In the genomic region with DNA sequence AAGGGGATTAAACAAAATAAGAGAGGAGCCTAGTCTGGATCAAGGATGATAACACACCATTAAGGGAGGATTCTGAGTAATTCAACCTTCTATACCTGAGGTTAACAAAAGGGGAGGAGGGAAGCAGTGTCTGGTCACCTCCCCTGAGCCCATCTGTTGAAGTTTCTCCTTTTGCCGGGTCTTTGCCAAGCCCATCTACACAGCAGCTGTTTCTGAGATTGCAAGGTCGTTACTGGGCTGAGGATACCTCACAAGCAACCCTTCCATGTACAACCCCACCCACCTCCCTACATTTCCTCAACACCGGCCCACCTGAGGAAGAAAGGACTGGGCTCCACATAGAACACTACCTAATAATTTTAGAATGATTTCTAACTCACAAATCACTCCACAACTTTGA, we compare ENCODE assay signal across 35 cellular contexts. TPM values are rescaled to one million over a fixed set of nuclear protein-coding genes. Genes with fewer than 3 reads are reported as not detected.
"Had no signal": no experiment of that assay in that cellular context is flagged by ENCODE, and none has a peak within 500 bp of the region (broad histone marks: within the 10 kb centered on the region; RNA-seq: fewer than 3 reads in every experiment).

No MANE protein-coding gene starts in this region.

- ATAC-seq: activated CD8-positive, alpha-beta T cell treated with anti-CD3 and anti-CD28 coated beads for 36 hours; activated T-cell treated with anti-CD3 and anti-CD28 coated beads, Interleukin-2, amount 50 U/mL, for 72 hours; activated T-helper 17 cell treated with anti-CD3 and anti-CD28 coated beads, Interleukin-2, amount 50 U/mL, for 72 hours; PC-3; Right ventricle myocardium inferior had no signal

- H3K27me3 ChIP-seq: brain microvascular endothelial cell had no signal

- DNase-seq: activated CD4-positive, alpha-beta T cell treated with anti-CD3 and anti-CD28 coated beads, Interleukin-2, amount 10 ng/mL, durations not matched to agents 24 days and 14 days; activated CD4-positive, alpha-beta T cell treated with anti-CD3 and anti-CD28 coated beads, Interleukin-2, amount 50 U/mL, for 4 hours; activated CD8-positive, alpha-beta T cell treated with anti-CD3 and anti-CD28 coated beads for 36 hours; activated effector memory CD4-positive, alpha-beta T cell treated with anti-CD3 and anti-CD28 coated beads, Interleukin-2, amount 50 U/mL, for 16 hours; activated naive CD4-positive, alpha-beta T cell; activated naive CD4-positive, alpha-beta T cell treated with anti-CD3 and anti-CD28 coated beads, Interleukin-2, amount 50 U/mL, for 16 hours; activated naive CD8-positive, alpha-beta T cell treated with anti-CD3 and anti-CD28 coated beads for 36 hours; activated T-cell treated with anti-CD3 and anti-CD28 coated beads, Interleukin-2, amount 50 U/mL, for 1 hour; activated T-cell treated with anti-CD3 and anti-CD28 coated beads, Interleukin-2, amount 50 U/mL, for 72 hours; amniotic stem cell; aorta; brain microvascular endothelial cell; central memory CD4-positive, alpha-beta T cell; MM.1S; MV-4-11; NCI-H1092; NCI-H1436 treated with DMSO at 0.1 percent for 48 hours; NCI-H187 treated with DMSO at 0.1 percent for 48 hours; NCI-H2081; NCI-H2227 treated with DMSO at 0.1 percent for 48 hours; NCI-H446; NCI-H774; PC-3; SIG-M5; SW 1271; T-helper 1 cell; T1000 had no signal

- H3K27ac ChIP-seq: brain microvascular endothelial cell, KMS-11, RWPE1 had no signal

- H3K4me2 ChIP-seq: KMS-11 had no signal

- H3K36me3 ChIP-seq: brain microvascular endothelial cell had no signal

RNA-seq across cellular contexts. Expression of a gene that starts 26.3 kb away (rescaled TPM):
- total RNA-seq: activated CD4-positive, alpha-beta T cell treated with anti-CD3 and anti-CD28 coated beads, Interleukin-2, amount 10 ng/mL, durations not matched to agents 24 days and 14 days; activated CD8-positive, alpha-beta memory T cell treated with anti-CD3 and anti-CD28 coated beads for 36 hours; activated CD8-positive, alpha-beta T cell treated with anti-CD3 and anti-CD28 coated beads for 36 hours; activated naive CD8-positive, alpha-beta T cell treated with anti-CD3 and anti-CD28 coated beads for 36 hours; activated T-cell treated with anti-CD3 and anti-CD28 coated beads, Interleukin-2, amount 50 U/mL, for 72 hours; activated T-helper 17 cell treated with anti-CD3 and anti-CD28 coated beads, Interleukin-2, amount 50 U/mL, for 72 hours; aorta; cerebellum; LHCN-M2; PC-3; T-helper 2 cell treated with Interferon-gamma antibody and Interleukin-4, amounts not matched to agents 100 ng/mL and 5 ng/mL, for 36 hours had no signal
